In the genomic region with DNA sequence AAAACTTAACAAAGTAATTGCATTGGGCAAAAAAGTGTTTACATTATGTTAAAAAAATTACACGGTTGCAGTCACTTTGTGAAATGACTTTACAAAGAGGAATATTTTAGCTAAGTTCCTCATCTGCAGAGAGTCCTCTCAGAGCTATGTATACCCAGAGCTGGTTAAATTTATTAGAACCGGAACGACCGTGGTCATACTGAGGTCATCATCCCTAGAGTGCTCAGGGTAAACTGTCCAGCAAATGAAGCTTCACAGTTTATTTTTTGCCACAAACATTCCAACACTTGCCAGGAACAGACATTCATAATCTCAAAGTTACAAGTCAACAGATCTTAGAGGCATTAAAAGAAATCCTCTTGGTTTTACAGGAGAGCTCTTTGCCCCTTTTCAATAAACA, we compare ENCODE assay signal across 9 cellular contexts. TPM values are rescaled to one million over a fixed set of nuclear protein-coding genes. Genes with fewer than 3 reads are reported as not detected.
DNase-seq lines count a peak whose midpoint lies in the region; ATAC-seq, FAIRE-seq and TF ChIP-seq lines count a peak whose summit lies in the region.
"Had no signal": no experiment of that assay in that cellular context is flagged by ENCODE, and none has a peak within 500 bp of the region (broad histone marks: within the 10 kb centered on the region; RNA-seq: fewer than 3 reads in every experiment).

No MANE protein-coding gene starts in this region.

- POLR2A ChIA-PET in A549 (lab: Yijun Ruan, JAX): no interaction called here
- POLR2A ChIA-PET in HEK293 (lab: Yijun Ruan, JAX): interaction anchor here (0.6 to 1.1 kb wide), 2 partner anchors 53 to 89 kb away, joined by 3 to 5 read pairs; a partner anchor contains a TSS
- POLR2A ChIA-PET in activated CD8-positive, alpha-beta T cell treated with anti-CD3 and anti-CD28 coated beads for 36 hours (lab: Charles Lee): interaction anchor here (1.2 kb wide), 1 partner anchor 180 kb away, joined by 3 read pairs; no protein-coding TSS in a partner anchor

- no peak for TF ChIP-seq RAD21 in A549 (conservative IDR thresholded peaks at IDR 0.05 in 1 of 2, IDR thresholded peaks at IDR 0.05 in 1 of 2)

- H3K4me3 ChIP-seq in A549 (peak overlapping the region; percentile 57), HEK293 (ENCODE audit: low read depth, low read length) (peak overlapping the region; percentile 66; the same call in 1 of the 2 replicates), kidney (ENCODE audit: low read length in 2 of 2) (peak overlapping the region; percentile 63 to 88)

- H3K4me3 Mint-ChIP-seq in activated CD8-positive, alpha-beta T cell treated with anti-CD3 and anti-CD28 coated beads for 36 hours: peak overlapping the region; percentile 72

- H3K36me3 ChIP-seq in HEK293 (ENCODE audit: control insufficient read depth in 2 of 2, insufficient read depth in 1 of 2, low read length in 2 of 2) (peaks cover 0 to 12% of the 10 kb centered on the region in 2 experiments; a peak in 2 of 3 replicates), kidney (ENCODE audit: control insufficient read depth in 1 of 2, insufficient read depth in 2 of 2, low read length in 2 of 2) (peaks cover 2 to 4% of the 10 kb centered on the region in 2 donors)

- intact Hi-C loops in activated CD8-positive, alpha-beta T cell treated with anti-CD3 and anti-CD28 coated beads for 36 hours (cut with micrococcal nuclease): no loop called here
- intact Hi-C loops in kidney (cut with DNase I): no loop called here

- ATAC-seq in A549 (no peak), GM18867 (IDR thresholded peaks at IDR 0.05; ENCODE audit: unreplicated experiment) (no peak)
- ATAC-seq in activated CD8-positive, alpha-beta T cell treated with anti-CD3 and anti-CD28 coated beads for 36 hours: no peak

- H3K9me3 ChIP-seq in A549 (no peaks in the 10 kb centered on the region), HEK293 (ENCODE audit: control insufficient read depth, insufficient read depth, low read depth, low read length) (no peaks in the 10 kb centered on the region), kidney (ENCODE audit: control insufficient read depth in 1 of 2, low read length in 2 of 2) (no peaks in the 10 kb centered on the region)

- H3K4me1 ChIP-seq in A549 (peaks cover 7% of the 10 kb centered on the region; the same call in 1 of the 3 replicates), HEK293 (ENCODE audit: control insufficient read depth, insufficient read depth, low read length) (peaks cover 8% of the 10 kb centered on the region; the same call in 1 of the 2 replicates), kidney (ENCODE audit: control insufficient read depth in 1 of 2, insufficient read depth in 1 of 2, low read depth in 1 of 2, low read length in 2 of 2) (peaks cover 5 to 7% of the 10 kb centered on the region in 2 donors)

- DNase-seq in A549 (ENCODE audit: low read depth in 1 of 2, low spot score in 1 of 2): no peak
- DNase-seq in activated CD8-positive, alpha-beta T cell treated with anti-CD3 and anti-CD28 coated beads for 36 hours: no peak
- DNase-seq in kidney: no peak
- DNase-seq in COLO668 (lab: John Stamatoyannopoulos, UW; ENCODE audit: unreplicated experiment): no peak
- DNase-seq in germinal center (ENCODE audit: low spot score): no peak
- no peak for DNase-seq in occipital lobe (lab: John Stamatoyannopoulos, UW)

- FAIRE-seq in A549 (lab: Jason Lieb, UNC): no peak
- no peak for FAIRE-seq in kidney (lab: Jason Lieb, UNC)
- FAIRE-seq: TTC549 had no signal

- peaks cover 8% of the 10 kb centered on the region for H3K27me3 Mint-ChIP-seq in activated CD8-positive, alpha-beta T cell treated with anti-CD3 and anti-CD28 coated beads for 36 hours

- peaks cover 33% of the 10 kb centered on the region for H3K4me1 Mint-ChIP-seq in activated CD8-positive, alpha-beta T cell treated with anti-CD3 and anti-CD28 coated beads for 36 hours (ENCODE audit: low read depth)

- no peak overlapping the region for H3K27ac Mint-ChIP-seq in activated CD8-positive, alpha-beta T cell treated with anti-CD3 and anti-CD28 coated beads for 36 hours

- 48% methylated on average over 4 of the region's 4 CpGs for WGBS in A549 (ENCODE audit: missing lambda C conversion rate)

- no peak for TF ChIP-seq POLR2A in A549 (IDR thresholded peaks at IDR 0.05; ENCODE audit: low read length)

- TF ChIP-seq EP300 in A549 (IDR thresholded peaks at IDR 0.05): no peak

- peaks cover 8% of the 10 kb centered on the region for H3K9me3 Mint-ChIP-seq in activated CD8-positive, alpha-beta T cell treated with anti-CD3 and anti-CD28 coated beads for 36 hours

- H3K4me2 ChIP-seq in A549: peak overlapping the region; percentile 88

- TF ChIP-seq CTCF in A549 (IDR thresholded peaks at IDR 0.05) (no peak), HEK293 (tag by site-specific recombination; IDR thresholded peaks at IDR 0.05) (no peak), kidney (IDR thresholded peaks at IDR 0.05; ENCODE audit: borderline replicate concordance, extremely low read depth, insufficient read depth) (no peak)
- TF ChIP-seq CTCF in activated CD8-positive, alpha-beta T cell treated with anti-CD3 and anti-CD28 coated beads for 36 hours (IDR thresholded peaks at IDR 0.05): no peak

- H3K27ac ChIP-seq in A549 (no peak overlapping the region), HEK293 (ENCODE audit: extremely low read depth, low read depth, low read length) (no peak overlapping the region), kidney (ENCODE audit: low read depth in 2 of 2, low read length in 2 of 2) (no peak overlapping the region)

- no peaks in the 10 kb centered on the region for H3K36me3 Mint-ChIP-seq in activated CD8-positive, alpha-beta T cell treated with anti-CD3 and anti-CD28 coated beads for 36 hours (ENCODE audit: low read depth)

- CTCF ChIA-PET in A549 (lab: Yijun Ruan, JAX) (interaction anchor here (2.0 to 19.4 kb wide), 3 partner anchors 11 to 176 kb away, joined by 9 to 479 read pairs (median 25); no protein-coding TSS in a partner anchor), HEK293 (lab: Yijun Ruan, JAX) (interaction anchor here (0.6 to 2.0 kb wide), 9 partner anchors 10 to 252 kb away, joined by 3 to 5 read pairs (median 4); no protein-coding TSS in a partner anchor)
- CTCF ChIA-PET in activated CD8-positive, alpha-beta T cell treated with anti-CD3 and anti-CD28 coated beads for 36 hours (lab: Charles Lee): interaction anchor here (0.6 to 4.8 kb wide), 11 partner anchors 9 to 260 kb away, joined by 3 to 23 read pairs (median 4); no protein-coding TSS in a partner anchor

- H3K9ac ChIP-seq in kidney (ENCODE audit: low read length in 2 of 2): peak overlapping the region in 1 of 2 donors; percentile 33

TF ChIP-seq in A549, 52 proteins besides CTCF, POLR2A, EP300 and RAD21:
- TF ChIP-seq PHF8 (IDR thresholded peaks at IDR 0.05; ENCODE audit: borderline replicate concordance, low read depth): no peak
- no peak for TF ChIP-seq ZNF302 (CRISPR knock-in tag; IDR thresholded peaks at IDR 0.05)
- TF ChIP-seq JUN (IDR thresholded peaks at IDR 0.05): no peak
TF ChIP-seq in A549: peak in this region for 0.

TF ChIP-seq in HEK293, 187 proteins besides CTCF, POLR2A, EP300 and RAD21:
- TF ChIP-seq ZFHX2 (tag by site-specific recombination; conservative IDR thresholded peaks at IDR 0.05) (no peak), ZSCAN23 (tag by site-specific recombination; IDR thresholded peaks at IDR 0.05) (no peak), ZNF585B (tag by site-specific recombination; IDR thresholded peaks at IDR 0.05) (no peak), SP2 (tag by site-specific recombination; IDR thresholded peaks at IDR 0.05) (no peak), ZNF311 (tag by site-specific recombination; IDR thresholded peaks at IDR 0.05; ENCODE audit: borderline replicate concordance) (no peak)
- TF ChIP-seq, protein P1, sequence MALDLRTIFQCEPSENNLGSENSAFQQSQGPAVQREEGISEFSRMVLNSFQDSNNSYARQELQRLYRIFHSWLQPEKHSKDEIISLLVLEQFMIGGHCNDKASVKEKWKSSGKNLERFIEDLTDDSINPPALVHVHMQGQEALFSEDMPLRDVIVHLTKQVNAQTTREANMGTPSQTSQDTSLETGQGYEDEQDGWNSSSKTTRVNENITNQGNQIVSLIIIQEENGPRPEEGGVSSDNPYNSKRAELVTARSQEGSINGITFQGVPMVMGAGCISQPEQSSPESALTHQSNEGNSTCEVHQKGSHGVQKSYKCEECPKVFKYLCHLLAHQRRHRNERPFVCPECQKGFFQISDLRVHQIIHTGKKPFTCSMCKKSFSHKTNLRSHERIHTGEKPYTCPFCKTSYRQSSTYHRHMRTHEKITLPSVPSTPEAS (tag by site-specific recombination; IDR thresholded peaks at IDR 0.05): no peak

RNA-seq across cellular contexts. Expression of a gene that starts 0.9 kb away (rescaled TPM):
- 1.4 and 1.5 TPM in 2 replicates for polyA plus RNA-seq in A549 (2011; rRNA removed)
- 3.6 and 3.8 TPM in 2 replicates for polyA plus RNA-seq in A549 (2012; cell fraction: cytosol; rRNA removed)
- 2.6 and 3.4 TPM in 2 replicates for polyA plus RNA-seq in A549 (2012; cell fraction: nucleus; rRNA removed)
- 0.83 to 1.3 TPM (median 1.3 TPM) in 3 replicates for polyA plus RNA-seq in A549 (2017; fragmentation: RNase III; extraction: RNeasy Plus Mini Kit Qiagen cat#74134 plus additional on column Dnase treatment)
- 0.37 and 0.73 TPM in 2 replicates for polyA minus RNA-seq in A549 (2011; rRNA and poly(A)+ RNA removed)
- not detected for total RNA-seq in activated CD8-positive, alpha-beta T cell treated with anti-CD3 and anti-CD28 coated beads for 36 hours
- total RNA-seq in kidney: 1.7 TPM
- 1.4 TPM for polyA plus RNA-seq in kidney (ENCODE audit: insufficient read depth, low read depth, low replicate concordance)
- 1.9 TPM for total RNA-seq in occipital lobe
